Comparison of ENCODE assay signal across 13 cellular contexts in genomic region chr15:66291816-66292215, GRCh38. TPM values are rescaled to one million over a fixed set of nuclear protein-coding genes. Genes with fewer than 3 reads are reported as not detected.
A peak's percentile ranks its signal among the peaks of the same experiment; 100 is the strongest.
DNase-seq lines count a peak whose midpoint lies in the region; ATAC-seq and TF ChIP-seq lines count a peak whose summit lies in the region.
"Had no signal": no experiment of that assay in that cellular context is flagged by ENCODE, and none has a peak within 500 bp of the region (broad histone marks: within the 10 kb centered on the region; RNA-seq: fewer than 3 reads in every experiment).

No MANE protein-coding gene starts in this region.

- BruUV-seq in Calu3 (replicated peaks; lab: Mats Ljungman, UMichigan), result no TSS peak

- POLR2A ChIA-PET in activated naive CD8-positive, alpha-beta T cell treated with anti-CD3 and anti-CD28 coated beads, Interleukin-2, amount 10 ng/mL, durations not matched to agents 7 days and 5 days (lab: Charles Lee), result interaction anchor here (0.7 to 1.5 kb wide), 4 partner anchors 95 to 429 kb away, joined by 3 to 6 read pairs (median 4); partner anchors contain the start of genes MAP2K1 and RAB11A

- CTCF ChIA-PET in Calu3 (lab: Charles Lee), result interaction anchor here (0.5 to 0.6 kb wide), 3 partner anchors 9 to 506 kb away, joined by 3 to 5 read pairs (median 3); no protein-coding TSS in a partner anchor

- peaks cover 32% of the 10 kb centered on the region for H3K4me1 Mint-ChIP-seq in T-helper 1 cell treated with Interleukin-12 subunit alpha and Interleukin-12 subunit beta and Interleukin-4 antibody, amounts not matched to agents 30 μg/mL and 1 μg/mL, for 36 hours (ENCODE audit: low read depth)
- H3K4me1 Mint-ChIP-seq in activated naive CD8-positive, alpha-beta T cell treated with anti-CD3 and anti-CD28 coated beads, Interleukin-2, amount 10 ng/mL, durations not matched to agents 7 days and 5 days, result peaks cover 34% of the 10 kb centered on the region
- H3K4me1 Mint-ChIP-seq in Calu3 (ENCODE audit: low read depth, unreplicated experiment), result peaks cover 28% of the 10 kb centered on the region

- peak overlapping the region; percentile 87 for H3K4me3 Mint-ChIP-seq in T-helper 1 cell treated with Interleukin-12 subunit alpha and Interleukin-12 subunit beta and Interleukin-4 antibody, amounts not matched to agents 30 μg/mL and 1 μg/mL, for 36 hours
- peak overlapping the region; percentile 78 for H3K4me3 Mint-ChIP-seq in activated naive CD8-positive, alpha-beta T cell treated with anti-CD3 and anti-CD28 coated beads, Interleukin-2, amount 10 ng/mL, durations not matched to agents 7 days and 5 days
- no peak overlapping the region for H3K4me3 Mint-ChIP-seq in Calu3 (ENCODE audit: low read depth, unreplicated experiment)

- no peak overlapping the region for H3K4me3 ChIP-seq in Jurkat, Clone E6-1 (ENCODE audit: low read length)

- no peak overlapping the region for H3K27ac Mint-ChIP-seq in T-helper 1 cell treated with Interleukin-12 subunit alpha and Interleukin-12 subunit beta and Interleukin-4 antibody, amounts not matched to agents 30 μg/mL and 1 μg/mL, for 36 hours
- no peak overlapping the region for H3K27ac Mint-ChIP-seq in activated naive CD8-positive, alpha-beta T cell treated with anti-CD3 and anti-CD28 coated beads, Interleukin-2, amount 10 ng/mL, durations not matched to agents 7 days and 5 days
- no peak overlapping the region for H3K27ac Mint-ChIP-seq in Calu3 (ENCODE audit: unreplicated experiment)

- ATAC-seq in activated naive CD8-positive, alpha-beta T cell treated with anti-CD3 and anti-CD28 coated beads, Interleukin-2, amount 10 ng/mL, durations not matched to agents 7 days and 5 days (ENCODE audit: low read depth), result no peak

- DNase-seq in T-helper 1 cell (no peak), pons (ENCODE audit: low spot score) (peak; percentile 24), SW480 (ENCODE audit: low spot score) (no peak), Calu3 (no peak)
- DNase-seq in Jurkat, Clone E6-1 (ENCODE audit: low read depth, low spot score), result peak; percentile 35
- DNase-seq in activated naive CD8-positive, alpha-beta T cell treated with anti-CD3 and anti-CD28 coated beads, Interleukin-2, amount 10 ng/mL, durations not matched to agents 7 days and 5 days, result no peak
- no peak for DNase-seq in stimulated activated CD4-positive, alpha-beta T cell treated with anti-CD3 and anti-CD28 coated beads, Interleukin-2, amount 100 ng/mL, for 24 hours
- DNase-seq: activated CD8-positive, alpha-beta memory T cell treated with anti-CD3 and anti-CD28 coated beads for 24 hours; hippocampal formation; NCI-H524; SIG-M5 had no signal

- H3K27me3 Mint-ChIP-seq in T-helper 1 cell treated with Interleukin-12 subunit alpha and Interleukin-12 subunit beta and Interleukin-4 antibody, amounts not matched to agents 30 μg/mL and 1 μg/mL, for 36 hours (ENCODE audit: low read depth), result no peaks in the 10 kb centered on the region
- no peaks in the 10 kb centered on the region for H3K27me3 Mint-ChIP-seq in activated naive CD8-positive, alpha-beta T cell treated with anti-CD3 and anti-CD28 coated beads, Interleukin-2, amount 10 ng/mL, durations not matched to agents 7 days and 5 days
- H3K27me3 Mint-ChIP-seq in Calu3 (ENCODE audit: unreplicated experiment), result no peaks in the 10 kb centered on the region

- peaks cover 7% of the 10 kb centered on the region for H3K36me3 Mint-ChIP-seq in T-helper 1 cell treated with Interleukin-12 subunit alpha and Interleukin-12 subunit beta and Interleukin-4 antibody, amounts not matched to agents 30 μg/mL and 1 μg/mL, for 36 hours (ENCODE audit: low read depth)
- peaks cover 2% of the 10 kb centered on the region for H3K36me3 Mint-ChIP-seq in activated naive CD8-positive, alpha-beta T cell treated with anti-CD3 and anti-CD28 coated beads, Interleukin-2, amount 10 ng/mL, durations not matched to agents 7 days and 5 days
- H3K36me3 Mint-ChIP-seq in Calu3 (ENCODE audit: insufficient read depth, unreplicated experiment), result peaks cover 27% of the 10 kb centered on the region

- no peaks in the 10 kb centered on the region for H3K9me3 Mint-ChIP-seq in T-helper 1 cell treated with Interleukin-12 subunit alpha and Interleukin-12 subunit beta and Interleukin-4 antibody, amounts not matched to agents 30 μg/mL and 1 μg/mL, for 36 hours
- no peaks in the 10 kb centered on the region for H3K9me3 Mint-ChIP-seq in activated naive CD8-positive, alpha-beta T cell treated with anti-CD3 and anti-CD28 coated beads, Interleukin-2, amount 10 ng/mL, durations not matched to agents 7 days and 5 days
- H3K9me3 Mint-ChIP-seq in Calu3 (ENCODE audit: low read depth, unreplicated experiment), result no peaks in the 10 kb centered on the region

- intact Hi-C loops in Calu3 (cut with micrococcal nuclease; ENCODE audit: unreplicated experiment), result no loop called here

- no peak for TF ChIP-seq CTCF in Calu3 (IDR thresholded peaks at IDR 0.05; ENCODE audit: unreplicated experiment)

RNA-seq across cellular contexts. Expression of gene DIS3L, which starts 1.6 kb away (rescaled TPM):
- 25.5 TPM for polyA plus RNA-seq in Jurkat, Clone E6-1 (2012; ENCODE audit: insufficient read depth, insufficient read length)
- 10 to 100 TPM; 27.2 to 27.8 TPM for total RNA-seq in activated naive CD8-positive, alpha-beta T cell treated with anti-CD3 and anti-CD28 coated beads, Interleukin-2, amount 10 ng/mL, durations not matched to agents 7 days and 5 days
- 24.6 and 25.3 TPM in 2 replicates for total RNA-seq in Calu3 (2022)

RNA-seq across cellular contexts. Expression of gene MEGF11, which starts 38.3 kb away (rescaled TPM):
- polyA plus RNA-seq in Jurkat, Clone E6-1 (2012; ENCODE audit: insufficient read depth, insufficient read length), result not detected
- total RNA-seq in activated naive CD8-positive, alpha-beta T cell treated with anti-CD3 and anti-CD28 coated beads, Interleukin-2, amount 10 ng/mL, durations not matched to agents 7 days and 5 days, result not detected
- 0.09 and 0.15 TPM in 2 replicates for total RNA-seq in Calu3 (2022)
- total RNA-seq: mononuclear cell had no signal

Comparison
In these comparisons a context has a peak if more than half of its experiments do, and no peak if none do; other contexts are left out.
1. DNase-seq: peak in Jurkat, Clone E6-1 (single experiment) and pons (single experiment); none in T-helper 1 cell (0 of 5), activated naive CD8-positive, alpha-beta T cell treated with anti-CD3 and anti-CD28 coated beads, Interleukin-2, amount 10 ng/mL, durations not matched to agents 7 days and 5 days (single experiment), SW480 (single experiment), stimulated activated CD4-positive, alpha-beta T cell treated with anti-CD3 and anti-CD28 coated beads, Interleukin-2, amount 100 ng/mL, for 24 hours (0 of 2) and Calu3 (single experiment).